ENCODE assay signal across 24 cellular contexts in the genomic region with DNA sequence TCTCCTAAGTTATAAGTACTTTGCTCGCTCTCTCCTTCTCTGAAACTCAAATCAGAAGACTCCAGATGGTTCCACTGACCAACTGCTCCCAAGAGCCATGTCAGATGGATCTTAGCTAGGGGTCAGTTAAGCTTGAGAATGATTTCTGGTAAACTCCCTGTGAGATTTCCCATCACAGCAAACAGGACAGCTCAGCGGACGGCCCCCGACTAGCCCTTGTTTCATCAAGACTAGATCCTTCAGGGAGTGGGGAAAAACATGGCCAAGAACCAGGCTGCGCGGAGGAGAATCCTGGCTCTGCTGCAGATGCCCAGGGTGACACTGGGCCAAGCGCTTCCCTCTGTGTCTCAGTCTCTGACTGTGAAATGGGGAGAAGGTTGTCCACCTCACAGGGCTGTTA.
A peak's percentile ranks its signal among the peaks of the same experiment; 100 is the strongest.
DNase-seq lines count a peak whose midpoint lies in the region; ATAC-seq and TF ChIP-seq lines count a peak whose summit lies in the region.
"Had no signal": no experiment of that assay in that cellular context is flagged by ENCODE, and none has a peak within 500 bp of the region (broad histone marks: within the 10 kb centered on the region; RNA-seq: fewer than 3 reads in every experiment).

No MANE protein-coding gene starts in this region.

- no peak for TF ChIP-seq POLR2A in ovary (IDR thresholded peaks at IDR 0.05)

- intact Hi-C loops in posterior vena cava (cut with DNase I) (no loop called here), aorta (cut with DNase I) (no loop called here), ovary (cut with DNase I) (no loop called here)

- POLR2A ChIA-PET in activated naive CD8-positive, alpha-beta T cell treated with anti-CD3 and anti-CD28 coated beads, Interleukin-2, amount 10 ng/mL, durations not matched to agents 7 days and 5 days (lab: Charles Lee), result no interaction called here

- WGBS in aorta, 2 donors, result 96 to 97% methylated on average over 7 of the region's 7 CpGs
- WGBS in ovary, 3 donors, result 89 to 95% (median 95%) methylated on average over 7 of the region's 7 CpGs

- TF ChIP-seq CTCF in glutamatergic neuron (IDR thresholded peaks at IDR 0.05; ENCODE audit: partially characterized antibody, unreplicated experiment) (no peak), ovary (IDR thresholded peaks at IDR 0.05) (no peak)

- no peak overlapping the region for H3K4me3 Mint-ChIP-seq in activated naive CD8-positive, alpha-beta T cell treated with anti-CD3 and anti-CD28 coated beads, Interleukin-2, amount 10 ng/mL, durations not matched to agents 7 days and 5 days
- no peak overlapping the region for H3K4me3 Mint-ChIP-seq in activated naive CD8-positive, alpha-beta T cell treated with anti-CD3 and anti-CD28 coated beads for 36 hours
- H3K4me3 Mint-ChIP-seq in glutamatergic neuron (ENCODE audit: unreplicated experiment), result peak overlapping the region; percentile 75
- no peak overlapping the region for H3K4me3 Mint-ChIP-seq in natural killer cell treated with Interleukin-12 subunit alpha and Interleukin-12 subunit beta and Interleukin-15 and Interleukin-18, amount 100 ng/mL, for 72 hours
- H3K4me3 Mint-ChIP-seq: CD14-positive monocyte; CD8-positive, alpha-beta T cell; HFFc6 had no signal

- H3K27me3 ChIP-seq in aorta (ENCODE audit: control insufficient read depth in 1 of 2, insufficient read depth in 2 of 2, low read length in 1 of 2) (no peaks in the 10 kb centered on the region), ovary (no peaks in the 10 kb centered on the region)

- peak overlapping the region; percentile 56 for H3K27ac Mint-ChIP-seq in activated naive CD8-positive, alpha-beta T cell treated with anti-CD3 and anti-CD28 coated beads, Interleukin-2, amount 10 ng/mL, durations not matched to agents 7 days and 5 days
- no peak overlapping the region for H3K27ac Mint-ChIP-seq in activated naive CD8-positive, alpha-beta T cell treated with anti-CD3 and anti-CD28 coated beads for 36 hours
- peak overlapping the region; percentile 95 for H3K27ac Mint-ChIP-seq in glutamatergic neuron (ENCODE audit: unreplicated experiment)
- no peak overlapping the region for H3K27ac Mint-ChIP-seq in natural killer cell treated with Interleukin-12 subunit alpha and Interleukin-12 subunit beta and Interleukin-15 and Interleukin-18, amount 100 ng/mL, for 72 hours
- H3K27ac Mint-ChIP-seq: CD14-positive monocyte; CD8-positive, alpha-beta T cell; HFFc6 had no signal

- H3K27me3 Mint-ChIP-seq in activated naive CD8-positive, alpha-beta T cell treated with anti-CD3 and anti-CD28 coated beads, Interleukin-2, amount 10 ng/mL, durations not matched to agents 7 days and 5 days, result no peaks in the 10 kb centered on the region
- H3K27me3 Mint-ChIP-seq in activated naive CD8-positive, alpha-beta T cell treated with anti-CD3 and anti-CD28 coated beads for 36 hours, result no peaks in the 10 kb centered on the region
- H3K27me3 Mint-ChIP-seq in glutamatergic neuron (ENCODE audit: unreplicated experiment), result peaks cover 28% of the 10 kb centered on the region
- peaks cover 0 to 12% of the 10 kb centered on the region in 2 donors for H3K27me3 Mint-ChIP-seq in natural killer cell treated with Interleukin-12 subunit alpha and Interleukin-12 subunit beta and Interleukin-15 and Interleukin-18, amount 100 ng/mL, for 72 hours

- H3K36me3 ChIP-seq in aorta (ENCODE audit: control insufficient read depth in 1 of 2, insufficient read depth in 2 of 2, low read length in 1 of 2) (no peaks in the 10 kb centered on the region), ovary (no peaks in the 10 kb centered on the region)

- no peak for DNase-seq in activated naive CD8-positive, alpha-beta T cell treated with anti-CD3 and anti-CD28 coated beads, Interleukin-2, amount 10 ng/mL, durations not matched to agents 7 days and 5 days
- DNase-seq in activated naive CD8-positive, alpha-beta T cell treated with anti-CD3 and anti-CD28 coated beads for 36 hours, result no peak
- DNase-seq in glutamatergic neuron (no peak), posterior vena cava (ENCODE audit: low spot score) (peak; percentile 69), aorta (peak; percentile 13 to 62), ovary (no peak), NCI-H1930 (lab: John Stamatoyannopoulos, UW) (no peak)
- DNase-seq in natural killer cell treated with Interleukin-12 subunit alpha and Interleukin-12 subunit beta and Interleukin-15 and Interleukin-18, amount 100 ng/mL, for 72 hours (ENCODE audit: low spot score), result no peak
- DNase-seq: AML-193; Calu3; CD8-positive, alpha-beta T cell; DMS 273 treated with DMSO at 0.1 percent for 48 hours; DMS53; DND-41; EL; GOT3; H7; HFFc6 had no signal

- no peaks in the 10 kb centered on the region for H3K36me3 Mint-ChIP-seq in activated naive CD8-positive, alpha-beta T cell treated with anti-CD3 and anti-CD28 coated beads, Interleukin-2, amount 10 ng/mL, durations not matched to agents 7 days and 5 days
- no peaks in the 10 kb centered on the region for H3K36me3 Mint-ChIP-seq in activated naive CD8-positive, alpha-beta T cell treated with anti-CD3 and anti-CD28 coated beads for 36 hours
- H3K36me3 Mint-ChIP-seq in glutamatergic neuron (ENCODE audit: unreplicated experiment), result no peaks in the 10 kb centered on the region
- H3K36me3 Mint-ChIP-seq in natural killer cell treated with Interleukin-12 subunit alpha and Interleukin-12 subunit beta and Interleukin-15 and Interleukin-18, amount 100 ng/mL, for 72 hours, result no peaks in the 10 kb centered on the region
- H3K36me3 Mint-ChIP-seq: CD8-positive, alpha-beta T cell had no signal

- H3K9me3 ChIP-seq in aorta (ENCODE audit: control insufficient read depth, low read length), result no peaks in the 10 kb centered on the region
- H3K9me3 ChIP-seq in ovary, result no peaks in the 10 kb centered on the region
- H3K9me3 ChIP-seq: A549 had no signal

- H3K9me3 Mint-ChIP-seq in activated naive CD8-positive, alpha-beta T cell treated with anti-CD3 and anti-CD28 coated beads, Interleukin-2, amount 10 ng/mL, durations not matched to agents 7 days and 5 days, result no peaks in the 10 kb centered on the region
- no peaks in the 10 kb centered on the region for H3K9me3 Mint-ChIP-seq in activated naive CD8-positive, alpha-beta T cell treated with anti-CD3 and anti-CD28 coated beads for 36 hours
- peaks cover 36% of the 10 kb centered on the region for H3K9me3 Mint-ChIP-seq in glutamatergic neuron (ENCODE audit: unreplicated experiment)
- no peaks in the 10 kb centered on the region for H3K9me3 Mint-ChIP-seq in natural killer cell treated with Interleukin-12 subunit alpha and Interleukin-12 subunit beta and Interleukin-15 and Interleukin-18, amount 100 ng/mL, for 72 hours
- H3K9me3 Mint-ChIP-seq: CD14-positive monocyte; CD8-positive, alpha-beta T cell had no signal

- H3K4me1 ChIP-seq in aorta (ENCODE audit: control insufficient read depth in 1 of 2, insufficient read depth in 2 of 2, low read length in 2 of 2) (no peaks in the 10 kb centered on the region), ovary (ENCODE audit: insufficient read depth) (no peaks in the 10 kb centered on the region)
- H3K4me1 ChIP-seq: A549 had no signal

- ATAC-seq in activated naive CD8-positive, alpha-beta T cell treated with anti-CD3 and anti-CD28 coated beads, Interleukin-2, amount 10 ng/mL, durations not matched to agents 7 days and 5 days (ENCODE audit: low read depth), result no peak
- ATAC-seq in aorta (ENCODE audit: low FRiP score), result no peak
- ATAC-seq in natural killer cell treated with Interleukin-12 subunit alpha and Interleukin-12 subunit beta and Interleukin-15 and Interleukin-18, amount 100 ng/mL, for 72 hours, result no peak
- ATAC-seq: A549; CD8-positive, alpha-beta T cell; GM12878; HCT116; HepG2 had no signal

- H3K4me1 Mint-ChIP-seq in activated naive CD8-positive, alpha-beta T cell treated with anti-CD3 and anti-CD28 coated beads, Interleukin-2, amount 10 ng/mL, durations not matched to agents 7 days and 5 days, result no peaks in the 10 kb centered on the region
- no peaks in the 10 kb centered on the region for H3K4me1 Mint-ChIP-seq in activated naive CD8-positive, alpha-beta T cell treated with anti-CD3 and anti-CD28 coated beads for 36 hours
- H3K4me1 Mint-ChIP-seq in glutamatergic neuron (ENCODE audit: low read depth, unreplicated experiment), result peaks cover 67% of the 10 kb centered on the region
- peaks cover 0 to under 1% of the 10 kb centered on the region in 2 donors for H3K4me1 Mint-ChIP-seq in natural killer cell treated with Interleukin-12 subunit alpha and Interleukin-12 subunit beta and Interleukin-15 and Interleukin-18, amount 100 ng/mL, for 72 hours (ENCODE audit: low read depth in 2 of 2)

- no peak for TF ChIP-seq EP300 in ovary (IDR thresholded peaks at IDR 0.05)

- H3K4me3 ChIP-seq in aorta (ENCODE audit: low read length in 2 of 2), result no peak overlapping the region
- H3K4me3 ChIP-seq in ovary, result no peak overlapping the region
- H3K4me3 ChIP-seq: A549, GM12878 had no signal

- no peak overlapping the region for H3K27ac ChIP-seq in aorta (ENCODE audit: low read depth in 1 of 2, low read length in 2 of 2)
- H3K27ac ChIP-seq in ovary, result no peak overlapping the region
- H3K27ac ChIP-seq: 22Rv1, A549 had no signal

Comparison
In these comparisons a context has a peak if more than half of its experiments do, and no peak if none do; other contexts are left out.
1. H3K27ac Mint-ChIP-seq: peak in activated naive CD8-positive, alpha-beta T cell treated with anti-CD3 and anti-CD28 coated beads, Interleukin-2, amount 10 ng/mL, durations not matched to agents 7 days and 5 days (single experiment) and glutamatergic neuron (single experiment); none in activated naive CD8-positive, alpha-beta T cell treated with anti-CD3 and anti-CD28 coated beads for 36 hours (single experiment) and natural killer cell treated with Interleukin-12 subunit alpha and Interleukin-12 subunit beta and Interleukin-15 and Interleukin-18, amount 100 ng/mL, for 72 hours (0 of 2).
2. DNase-seq: peak in posterior vena cava (single experiment) and aorta (2 of 2); none in activated naive CD8-positive, alpha-beta T cell treated with anti-CD3 and anti-CD28 coated beads, Interleukin-2, amount 10 ng/mL, durations not matched to agents 7 days and 5 days (single experiment), activated naive CD8-positive, alpha-beta T cell treated with anti-CD3 and anti-CD28 coated beads for 36 hours (single experiment), glutamatergic neuron (single experiment), ovary (0 of 5), natural killer cell treated with Interleukin-12 subunit alpha and Interleukin-12 subunit beta and Interleukin-15 and Interleukin-18, amount 100 ng/mL, for 72 hours (single experiment) and NCI-H1930 (0 of 2).